14 cellular contexts compared by ENCODE assay signal in the genomic region with DNA sequence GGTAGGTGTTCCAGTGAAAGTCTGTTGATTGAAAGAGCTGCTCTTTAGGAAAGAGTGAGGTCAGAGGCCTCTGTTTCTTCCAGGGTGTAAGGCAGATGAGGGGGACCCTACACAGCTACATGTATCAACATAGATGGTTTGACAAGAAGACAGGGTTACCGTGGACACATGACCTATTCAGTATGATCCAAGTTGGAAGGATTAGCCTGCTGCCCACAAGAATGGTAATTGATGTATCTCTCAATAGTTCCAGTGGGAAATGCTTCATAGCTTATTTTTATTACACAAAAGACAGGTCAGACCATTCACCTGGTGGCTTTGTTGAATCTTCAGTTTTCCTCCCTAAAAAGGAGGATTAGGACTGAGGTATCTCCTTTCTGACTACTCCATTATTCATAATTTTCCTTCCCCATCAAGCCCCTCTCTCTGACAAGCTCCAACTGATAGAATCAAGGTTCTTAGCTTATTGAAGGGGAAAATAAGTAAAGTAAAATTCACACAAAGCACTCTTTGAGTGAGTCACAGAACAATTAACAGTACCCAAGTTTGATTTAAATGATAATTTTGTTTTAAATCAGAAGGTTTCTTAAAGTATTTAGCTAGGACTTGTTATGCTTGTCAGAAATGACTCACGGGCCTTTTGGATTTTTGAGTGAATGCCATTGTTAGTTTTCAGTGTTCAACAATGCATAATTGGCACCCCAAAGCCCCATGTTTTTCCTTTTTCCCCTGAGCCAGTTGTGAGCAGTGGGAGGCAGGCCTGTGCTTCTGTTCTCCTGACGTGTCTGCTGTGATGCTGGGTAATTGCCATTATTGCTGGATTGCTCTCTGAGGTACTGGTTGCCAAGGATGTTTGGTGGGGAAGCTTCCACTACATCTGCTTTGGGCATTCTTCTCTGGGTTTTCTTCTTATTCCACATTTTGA.
DNase-seq lines count a peak whose midpoint lies in the region; ATAC-seq and TF ChIP-seq lines count a peak whose summit lies in the region.
"Had no signal": no experiment of that assay in that cellular context is flagged by ENCODE, and none has a peak within 500 bp of the region (broad histone marks: within the 10 kb centered on the region; RNA-seq: fewer than 3 reads in every experiment).

No MANE protein-coding gene starts in this region.

- no peak overlapping the region for H3K27ac ChIP-seq in hepatocyte
- H3K27ac ChIP-seq: coronary artery, parathyroid adenoma, thyroid gland had no signal

- 83% methylated on average over 3 of the region's 3 CpGs for WGBS in hepatocyte (ENCODE audit: low lambda C conversion rate, missing lambda C conversion rate)

- no peak for TF ChIP-seq CTCF in hepatocyte (IDR thresholded peaks at IDR 0.05; ENCODE audit: poor library complexity)

- intact Hi-C loops in sciatic nerve (cut with DNase I), result no loop called here

- H3K36me3 ChIP-seq in HAP-1 (replicated peaks), result no peaks in the 10 kb centered on the region
- H3K36me3 ChIP-seq in hepatocyte (replicated peaks; ENCODE audit: insufficient read depth, low read depth), result no peaks in the 10 kb centered on the region
- H3K36me3 ChIP-seq: thyroid gland had no signal

- H3K9me3 ChIP-seq in HAP-1 (peaks cover 11% of the 10 kb centered on the region; the same call in 1 of the 2 replicates), hepatocyte (ENCODE audit: low read depth) (no peaks in the 10 kb centered on the region)
- H3K9me3 ChIP-seq: thyroid gland had no signal

- H4K20me1 ChIP-seq in hepatocyte (ENCODE audit: insufficient read depth, poor library complexity, severe bottlenecking), result no peaks in the 10 kb centered on the region

- ATAC-seq in sciatic nerve (peak; percentile 58), GM18498 (IDR thresholded peaks at IDR 0.05; ENCODE audit: unreplicated experiment) (no peak)

- H3K4me2 ChIP-seq in hepatocyte, result no peak overlapping the region

- H3K4me3 ChIP-seq in HAP-1, result no peak overlapping the region
- H3K4me3 ChIP-seq in hepatocyte, result no peak overlapping the region
- H3K4me3 ChIP-seq: coronary artery, thyroid gland had no signal

- no peaks in the 10 kb centered on the region for H3K27me3 ChIP-seq in HAP-1 (ENCODE audit: low read depth)
- H3K27me3 ChIP-seq in hepatocyte, result no peaks in the 10 kb centered on the region
- H3K27me3 ChIP-seq: thyroid gland had no signal

- no peaks in the 10 kb centered on the region for H3K79me2 ChIP-seq in hepatocyte
- H3K79me2 ChIP-seq: parathyroid adenoma had no signal

- DNase-seq in HAP-1 (ENCODE audit: low spot score in 2 of 2) (peak; percentile 83 to 93), astrocyte of the hippocampus (ENCODE audit: low read depth, low spot score) (peak; percentile 95), foreskin melanocyte (peak; percentile 68), sciatic nerve (ENCODE audit: low spot score) (no peak), erythroblast (lab: John Stamatoyannopoulos, UW) (no peak), NK-92 (lab: John Stamatoyannopoulos, UW; ENCODE audit: unreplicated experiment) (no peak), hepatocyte (ENCODE audit: low spot score) (no peak)
- DNase-seq: activated CD4-positive, CD25-positive, alpha-beta regulatory T cell; DMS79; immature natural killer cell; thyroid gland had no signal

- in situ Hi-C loops in HAP-1 (cut with MboI; ENCODE audit: low sequenced_read_pairs), result loop anchor here (25.0 kb wide), 1 partner anchor 326 kb away; no protein-coding TSS in a partner anchor

- H3K9me2 ChIP-seq in hepatocyte (replicated peaks; ENCODE audit: insufficient read depth), result no peaks in the 10 kb centered on the region

- H3K4me1 ChIP-seq in HAP-1, result peaks cover 55% of the 10 kb centered on the region
- H3K4me1 ChIP-seq in hepatocyte (ENCODE audit: insufficient read depth), result no peaks in the 10 kb centered on the region
- H3K4me1 ChIP-seq: parathyroid adenoma, thyroid gland had no signal

- no peak for TF ChIP-seq POLR2A in erythroblast (IDR thresholded peaks at IDR 0.05; ENCODE audit: low read length)

- H2AFZ ChIP-seq in hepatocyte, result no peak overlapping the region
- H2AFZ ChIP-seq: parathyroid adenoma had no signal

Comparison
In these comparisons a context has a peak if more than half of its experiments do, and no peak if none do; other contexts are left out.
1. DNase-seq: peak in HAP-1 (2 of 2), astrocyte of the hippocampus (single experiment) and foreskin melanocyte (single experiment); none in sciatic nerve (single experiment), erythroblast (0 of 2), NK-92 (single experiment) and hepatocyte (single experiment).